8 cellular contexts compared by ENCODE assay signal in the genomic region with DNA sequence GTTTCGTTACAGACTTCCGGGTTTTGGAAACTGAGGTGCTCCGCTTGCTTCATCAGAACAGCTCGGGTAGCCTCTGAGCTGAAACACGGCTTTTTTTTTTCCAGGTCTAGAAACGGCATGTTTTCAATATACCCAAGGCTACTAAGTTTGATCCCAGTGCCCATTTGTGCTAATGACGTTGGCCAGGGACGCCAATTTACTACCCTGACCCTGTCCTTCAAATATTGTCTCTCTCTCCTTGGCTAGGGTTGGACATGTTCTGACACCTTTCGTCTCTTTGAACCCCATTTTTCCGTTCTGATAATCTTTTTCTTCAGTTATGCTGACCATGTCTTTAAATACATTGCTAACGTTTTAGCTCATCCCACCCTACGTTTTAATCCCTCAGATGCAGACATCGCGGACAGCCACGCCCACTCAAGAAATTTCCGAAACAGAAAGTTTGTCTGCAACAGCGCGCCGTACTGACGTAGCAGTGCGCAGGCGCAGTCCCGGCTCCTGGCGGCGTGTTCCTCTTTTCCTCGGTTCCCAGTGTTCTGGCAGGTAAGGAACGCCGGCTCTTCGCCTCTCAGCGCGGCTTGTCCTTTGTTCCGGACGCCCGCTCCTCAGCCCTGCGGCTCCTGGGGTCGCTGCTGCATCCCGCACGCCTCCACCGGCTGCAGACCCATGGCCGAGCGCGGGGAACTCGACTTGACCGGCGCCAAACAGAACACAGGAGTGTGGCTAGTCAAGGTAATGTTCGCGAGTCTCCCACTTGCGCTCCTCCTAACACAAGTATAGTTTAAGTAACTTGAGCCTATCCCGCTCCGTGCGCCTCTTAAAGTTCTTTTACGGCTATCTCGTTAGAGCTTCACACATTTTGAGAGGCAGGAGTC. TPM values are rescaled to one million over a fixed set of nuclear protein-coding genes. Genes with fewer than 3 reads are reported as not detected.
DNase-seq lines count a peak whose midpoint lies in the region; ATAC-seq and TF ChIP-seq lines count a peak whose summit lies in the region.

A gene with protein sequence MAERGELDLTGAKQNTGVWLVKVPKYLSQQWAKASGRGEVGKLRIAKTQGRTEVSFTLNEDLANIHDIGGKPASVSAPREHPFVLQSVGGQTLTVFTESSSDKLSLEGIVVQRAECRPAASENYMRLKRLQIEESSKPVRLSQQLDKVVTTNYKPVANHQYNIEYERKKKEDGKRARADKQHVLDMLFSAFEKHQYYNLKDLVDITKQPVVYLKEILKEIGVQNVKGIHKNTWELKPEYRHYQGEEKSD (plus strand): TSS at position 521 of the 875 bp plus-strand sequence. CDS start 146 bp downstream, at position 667.

- CTCF ChIA-PET in T-cell (lab: Charles Lee), result interaction anchor here (0.5 to 2.0 kb wide), 4 partner anchors 73 to 252 kb away, joined by 3 to 10 read pairs (median 4); no protein-coding TSS in a partner anchor

- H3K27ac Mint-ChIP-seq in T-cell (no peak within 1 kb of the TSS), progenitor cell of endocrine pancreas (no peak within 1 kb of the TSS)

- TF ChIP-seq CTCF in GM12875 (IDR thresholded peaks at IDR 0.05; ENCODE audit: borderline replicate concordance, insufficient read depth, low read depth, low read length), result no peak
- TF ChIP-seq CTCF in left ventricle myocardium inferior (IDR thresholded peaks at IDR 0.05; ENCODE audit: borderline replicate concordance), result no peak
- TF ChIP-seq CTCF in progenitor cell of endocrine pancreas (IDR thresholded peaks at IDR 0.05; ENCODE audit: unreplicated experiment), result no peak
- TF ChIP-seq CTCF in upper lobe of right lung (IDR thresholded peaks at IDR 0.05), result no peak

- DNase-seq in NCI-H1417 treated with DMSO at 0.1 percent for 48 hours (lab: John Stamatoyannopoulos, UW), result peak; percentile 50
- peak; percentile 65 to 87 (median 81) for DNase-seq in T-cell
- peak; percentile 84 for DNase-seq in amniotic epithelial cell (ENCODE audit: low read depth)
- peak; percentile 92 for DNase-seq in left ventricle myocardium inferior
- peak; percentile 86 for DNase-seq in progenitor cell of endocrine pancreas (ENCODE audit: low spot score, unreplicated experiment)
- DNase-seq in upper lobe of right lung, result peak; percentile 94

- H3K4me3 ChIP-seq in GM12875 (ENCODE audit: low read depth, low read length) (peak within 1 kb of the TSS; percentile 82), left ventricle myocardium inferior (peak within 1 kb of the TSS; percentile 81), upper lobe of right lung (peak within 1 kb of the TSS; percentile 90)

- H3K4me1 ChIP-seq in left ventricle myocardium inferior (peaks cover 38% of the 10 kb centered on the region), upper lobe of right lung (peaks cover 17% of the 10 kb centered on the region)

- no peaks in the 10 kb centered on the region for H3K9me3 ChIP-seq in left ventricle myocardium inferior (replicated peaks)
- no peaks in the 10 kb centered on the region for H3K9me3 ChIP-seq in upper lobe of right lung

- no peak within 1 kb of the TSS for H3K4me3 Mint-ChIP-seq in T-cell
- no peak within 1 kb of the TSS for H3K4me3 Mint-ChIP-seq in progenitor cell of endocrine pancreas (ENCODE audit: low read depth)

- H3K36me3 Mint-ChIP-seq in T-cell (peaks cover 6% of the 10 kb centered on the region), progenitor cell of endocrine pancreas (ENCODE audit: insufficient read depth) (no peaks in the 10 kb centered on the region)

- POLR2A ChIA-PET in T-cell (lab: Charles Lee), result interaction anchor here in 1 of 2 donors (0.5 to 1.0 kb wide), 3 partner anchors 16 to 222 kb away, joined by 4 read pairs; no protein-coding TSS in a partner anchor

- H3K27me3 ChIP-seq in left ventricle myocardium inferior (ENCODE audit: low read depth), result no peaks in the 10 kb centered on the region
- H3K27me3 ChIP-seq in upper lobe of right lung, result no peaks in the 10 kb centered on the region

- H3K27me3 Mint-ChIP-seq in T-cell (no peaks in the 10 kb centered on the region), progenitor cell of endocrine pancreas (no peaks in the 10 kb centered on the region)

- H3K9me3 Mint-ChIP-seq in T-cell (no peaks in the 10 kb centered on the region), progenitor cell of endocrine pancreas (ENCODE audit: low read depth) (no peaks in the 10 kb centered on the region)

- H3K36me3 ChIP-seq in left ventricle myocardium inferior, result no peaks in the 10 kb centered on the region
- H3K36me3 ChIP-seq in upper lobe of right lung, result no peaks in the 10 kb centered on the region

- peak within 1 kb of the TSS; percentile 86 for H3K27ac ChIP-seq in left ventricle myocardium inferior (replicated peaks)
- H3K27ac ChIP-seq in upper lobe of right lung, result peak within 1 kb of the TSS; percentile 90

- H3K4me1 Mint-ChIP-seq in T-cell (peaks cover 11 to 20% (median 15%) of the 10 kb centered on the region in 3 donors), progenitor cell of endocrine pancreas (ENCODE audit: low read depth) (peaks cover 1% of the 10 kb centered on the region)

- ATAC-seq in HG02798 (IDR thresholded peaks at IDR 0.05; ENCODE audit: poor library complexity, unreplicated experiment), result peak; percentile 86
- peak; percentile 64 to 79 (median 74) for ATAC-seq in T-cell (replicated peaks in 1 of 4)
- peak; percentile 96 for ATAC-seq in upper lobe of right lung

- intact Hi-C loops in left ventricle myocardium inferior (cut with micrococcal nuclease) (no loop called here), upper lobe of right lung (cut with DNase I) (no loop called here)

RNA-seq across cellular contexts. Expression of the gene that starts here (rescaled TPM):
- total RNA-seq in T-cell (10 to 100 TPM; 12.9 to 17.0 (median 15.6) TPM), left ventricle myocardium inferior (23.1 TPM), progenitor cell of endocrine pancreas (22.5 and 24.8 TPM in 2 replicates), upper lobe of right lung (14.6 TPM)

Comparison
In these comparisons a context has a peak if more than half of its experiments do, and no peak if none do; other contexts are left out.
1. Peak in every context shown above with its lines: DNase-seq, ATAC-seq, H3K4me3 ChIP-seq and H3K27ac ChIP-seq.